In genomic region chr5:157732130-157732783, GRCh38 we compare ENCODE assay signal across 8 cellular contexts. TPM values are rescaled to one million over a fixed set of nuclear protein-coding genes. Genes with fewer than 3 reads are reported as not detected.
DNase-seq lines count a peak whose midpoint lies in the region; ATAC-seq and TF ChIP-seq lines count a peak whose summit lies in the region.

No MANE protein-coding gene starts in this region.

- intact Hi-C loops in activated naive CD4-positive, alpha-beta T cell treated with anti-CD3 and anti-CD28 coated beads for 36 hours (cut with micrococcal nuclease): no loop called here
- intact Hi-C loops in lower lobe of right lung (cut with DNase I) (no loop called here), tibial artery (cut with DNase I; ENCODE audit: low total_unique reads) (loop anchor here (10.0 kb wide), 1 partner anchor 567 kb away; the partner anchor contains the start of gene GARIN3)

- peak overlapping the region; percentile 97 for H3K4me3 Mint-ChIP-seq in activated naive CD4-positive, alpha-beta T cell treated with anti-CD3 and anti-CD28 coated beads for 36 hours
- peak overlapping the region; percentile 91 for H3K4me3 Mint-ChIP-seq in activated naive CD8-positive, alpha-beta T cell

- no peak for DNase-seq in activated naive CD4-positive, alpha-beta T cell treated with anti-CD3 and anti-CD28 coated beads for 36 hours
- no peak for DNase-seq in activated naive CD4-positive, alpha-beta T cell (lab: John Stamatoyannopoulos, UW)
- DNase-seq in lower lobe of right lung (no peak), tibial artery (no peak), islet precursor cell (no peak), NCI-H1105 (lab: John Stamatoyannopoulos, UW) (no peak)

- H3K4me3 ChIP-seq in lower lobe of right lung (peak overlapping the region; percentile 66), tibial artery (peak overlapping the region; percentile 64 to 82)

- H3K36me3 ChIP-seq in lower lobe of right lung (peaks cover 33% of the 10 kb centered on the region), tibial artery (peaks cover 19 to 42% (median 22%) of the 10 kb centered on the region in 3 donors)

- H3K27me3 ChIP-seq in lower lobe of right lung (ENCODE audit: low read depth) (no peaks in the 10 kb centered on the region), tibial artery (no peaks in the 10 kb centered on the region)

- no peak for ATAC-seq in lower lobe of right lung
- ATAC-seq in GM18502 (IDR thresholded peaks at IDR 0.05; ENCODE audit: poor library complexity, unreplicated experiment): no peak

- TF ChIP-seq CTCF in lower lobe of right lung (IDR thresholded peaks at IDR 0.05): no peak
- no peak for TF ChIP-seq CTCF in tibial artery (IDR thresholded peaks at IDR 0.05)

- CTCF ChIA-PET in activated naive CD4-positive, alpha-beta T cell treated with anti-CD3 and anti-CD28 coated beads for 36 hours (lab: Charles Lee): interaction anchor here (0.5 to 2.8 kb wide), 3 partner anchors 9 to 180 kb away, joined by 3 to 25 read pairs (median 4); partner anchors contain the start of gene LSM11

- H3K9me3 ChIP-seq in lower lobe of right lung: no peaks in the 10 kb centered on the region
- no peaks in the 10 kb centered on the region for H3K9me3 ChIP-seq in tibial artery

- H3K9me3 Mint-ChIP-seq in activated naive CD4-positive, alpha-beta T cell treated with anti-CD3 and anti-CD28 coated beads for 36 hours: peaks cover 2% of the 10 kb centered on the region
- H3K9me3 Mint-ChIP-seq in activated naive CD8-positive, alpha-beta T cell (ENCODE audit: low read depth): no peaks in the 10 kb centered on the region

- H3K27ac Mint-ChIP-seq in activated naive CD4-positive, alpha-beta T cell treated with anti-CD3 and anti-CD28 coated beads for 36 hours: no peak overlapping the region
- peak overlapping the region; percentile 95 for H3K27ac Mint-ChIP-seq in activated naive CD8-positive, alpha-beta T cell

- peaks cover 24% of the 10 kb centered on the region for H3K4me1 Mint-ChIP-seq in activated naive CD4-positive, alpha-beta T cell treated with anti-CD3 and anti-CD28 coated beads for 36 hours (ENCODE audit: low read depth)
- H3K4me1 Mint-ChIP-seq in activated naive CD8-positive, alpha-beta T cell (ENCODE audit: low read depth): peaks cover 33% of the 10 kb centered on the region

- H3K36me3 Mint-ChIP-seq in activated naive CD4-positive, alpha-beta T cell treated with anti-CD3 and anti-CD28 coated beads for 36 hours (ENCODE audit: low read depth): peaks cover 19% of the 10 kb centered on the region
- H3K36me3 Mint-ChIP-seq in activated naive CD8-positive, alpha-beta T cell: peaks cover 13% of the 10 kb centered on the region

- H3K27ac ChIP-seq in lower lobe of right lung: peak overlapping the region; percentile 87
- H3K27ac ChIP-seq in tibial artery: no peak overlapping the region

- no peaks in the 10 kb centered on the region for H3K27me3 Mint-ChIP-seq in activated naive CD4-positive, alpha-beta T cell treated with anti-CD3 and anti-CD28 coated beads for 36 hours (ENCODE audit: low read depth)
- H3K27me3 Mint-ChIP-seq in activated naive CD8-positive, alpha-beta T cell: no peaks in the 10 kb centered on the region

- H3K4me1 ChIP-seq in lower lobe of right lung (peaks cover 12% of the 10 kb centered on the region), tibial artery (peaks cover 0 to 4% (median 2%) of the 10 kb centered on the region in 4 donors)

RNA-seq across cellular contexts. Expression of gene THG1L, which starts 1.0 kb away (rescaled TPM):
- total RNA-seq in activated naive CD4-positive, alpha-beta T cell treated with anti-CD3 and anti-CD28 coated beads for 36 hours: 10 to 100 TPM; 28.1 to 30.2 TPM
- 11.3 TPM for total RNA-seq in lower lobe of right lung

RNA-seq across cellular contexts. Expression of gene LSM11, which starts 11.3 kb away (rescaled TPM):
- total RNA-seq in activated naive CD4-positive, alpha-beta T cell treated with anti-CD3 and anti-CD28 coated beads for 36 hours: 1 to 10 TPM; 8.2 to 8.8 TPM
- total RNA-seq in lower lobe of right lung: 3.1 TPM
